In the genomic region with DNA sequence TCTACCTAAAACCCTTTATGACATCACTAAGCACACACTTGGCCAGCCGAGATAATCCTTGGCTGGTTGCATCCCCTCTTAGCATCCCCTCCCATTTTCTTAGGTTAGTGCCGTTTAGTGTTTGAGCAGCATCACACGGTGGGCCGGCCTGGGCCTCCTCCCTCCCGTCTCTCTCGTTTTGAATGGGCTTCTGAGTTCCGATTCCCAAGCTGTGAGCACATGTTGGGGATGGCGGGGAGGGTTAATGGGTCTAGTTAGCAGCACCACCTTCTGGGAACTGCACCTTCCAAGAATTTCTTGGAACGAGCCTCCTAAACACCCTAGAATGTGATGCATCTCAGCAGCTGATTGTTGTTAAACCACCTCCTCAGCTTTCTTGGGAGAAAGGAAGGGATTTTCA, we compare ENCODE assay signal across 28 cellular contexts.
"Had no signal": no experiment of that assay in that cellular context is flagged by ENCODE, and none has a peak within 500 bp of the region (broad histone marks: within the 10 kb centered on the region; RNA-seq: fewer than 3 reads in every experiment).

No MANE protein-coding gene starts in this region.

- H3K36me3 ChIP-seq: left lung, lower lobe of right lung, ovary, prostate gland, stomach, thyroid gland, transverse colon, upper lobe of left lung had no signal

- H3K79me2 ChIP-seq: hepatocyte had no signal

- H2AFZ ChIP-seq: hepatocyte had no signal

- H3K27ac Mint-ChIP-seq: mesothelial cell of epicardium; naive B cell; natural killer cell; nephron progenitor cell; stimulated activated naive B cell treated with anti-CD40 and anti-IgM and Interleukin-4, amounts not matched to agents 10 μg/mL and 1 μg/mL and 100 μg/mL, for 72 hours had no signal

- ATAC-seq: left colon; left lung; lower lobe of right lung; natural killer cell; right cardiac atrium; sciatic nerve; stimulated activated naive B cell treated with anti-CD40 and anti-IgM and Interleukin-4, amounts not matched to agents 10 μg/mL and 1 μg/mL and 100 μg/mL, for 72 hours; stimulated activated naive CD8-positive, alpha-beta T cell treated with anti-CD3 and anti-CD28 coated beads, Interleukin-15, Interleukin-2, amounts not matched to agents 100 U/mL and 50 U/mL, for 24 hours had no signal

- H3K9me3 ChIP-seq: left lung, lower lobe of right lung, ovary, prostate gland, stomach, testis, thyroid gland, transverse colon, upper lobe of left lung had no signal

- H3K4me3 Mint-ChIP-seq: mesothelial cell of epicardium; natural killer cell; nephron progenitor cell; stimulated activated naive B cell treated with anti-CD40 and anti-IgM and Interleukin-4, amounts not matched to agents 10 μg/mL and 1 μg/mL and 100 μg/mL, for 72 hours had no signal

- H3K27me3 ChIP-seq: hepatocyte, left lung, ovary, stomach, testis, thyroid gland, transverse colon, upper lobe of left lung had no signal

- H3K4me1 ChIP-seq: left lung, lower lobe of right lung, prostate gland, stomach, testis, thyroid gland, transverse colon, upper lobe of left lung had no signal

- H3K9me3 Mint-ChIP-seq: naive B cell; natural killer cell; stimulated activated naive B cell treated with anti-CD40 and anti-IgM and Interleukin-4, amounts not matched to agents 10 μg/mL and 1 μg/mL and 100 μg/mL, for 72 hours had no signal

- H3K4me3 ChIP-seq: hepatocyte, left lung, lower lobe of right lung, ovary, prostate gland, skin epidermis, stomach, testis, thyroid gland, transverse colon, upper lobe of left lung had no signal

- H3K4me1 Mint-ChIP-seq: naive B cell; natural killer cell; stimulated activated naive B cell treated with anti-CD40 and anti-IgM and Interleukin-4, amounts not matched to agents 10 μg/mL and 1 μg/mL and 100 μg/mL, for 72 hours had no signal

- DNase-seq: kidney; left colon; lower lobe of right lung; mammary epithelial cell; mesendoderm; naive B cell; natural killer cell; nephron progenitor cell; ovary; retina; right cardiac atrium; stimulated activated CD4-positive, alpha-beta T cell treated with anti-CD3 and anti-CD28 coated beads, Interleukin-12 subunit alpha, Interleukin-12 subunit beta, amount 100 ng/mL, for 4 hours; stimulated activated CD4-positive, alpha-beta T cell treated with anti-CD3 and anti-CD28 coated beads, Interleukin-15, amount 100 ng/mL, for 24 hours; stimulated activated CD4-positive, alpha-beta T cell treated with anti-CD3 and anti-CD28 coated beads, Interleukin-2, amount 100 ng/mL, for 24 hours; stimulated activated CD4-positive, alpha-beta T cell treated with anti-CD3 and anti-CD28 coated beads, Interleukin-4, amount 100 ng/mL, for 1 hour; stimulated activated naive B cell treated with anti-CD40 and anti-IgM and Interleukin-4, amounts not matched to agents 10 μg/mL and 1 μg/mL and 100 μg/mL, for 72 hours; stimulated activated naive CD8-positive, alpha-beta T cell treated with anti-CD3 and anti-CD28 coated beads, Interleukin-15, Interleukin-2, amounts not matched to agents 100 U/mL and 50 U/mL, for 24 hours; stomach; testis; thyroid gland; transverse colon had no signal

- H3K36me3 Mint-ChIP-seq: mesothelial cell of epicardium; naive B cell; natural killer cell; stimulated activated naive B cell treated with anti-CD40 and anti-IgM and Interleukin-4, amounts not matched to agents 10 μg/mL and 1 μg/mL and 100 μg/mL, for 72 hours had no signal

- H3K4me2 ChIP-seq: hepatocyte had no signal

- H3K27ac ChIP-seq: hepatocyte, left lung, lower lobe of right lung, ovary, prostate gland, stomach, testis, thyroid gland, transverse colon, upper lobe of left lung had no signal
